ENCODE assay signal across 20 cellular contexts in genomic region chr12:52250048-52250990, GRCh38. TPM values are rescaled to one million over a fixed set of nuclear protein-coding genes. Genes with fewer than 3 reads are reported as not detected.
DNase-seq lines count a peak whose midpoint lies in the region; ATAC-seq, FAIRE-seq and TF ChIP-seq lines count a peak whose summit lies in the region.
"Had no signal": no experiment of that assay in that cellular context is flagged by ENCODE, and none has a peak within 500 bp of the region (broad histone marks: within the 10 kb centered on the region; RNA-seq: fewer than 3 reads in every experiment).

No MANE protein-coding gene starts in this region.

- H3K9ac ChIP-seq in GM12878 (ENCODE audit: control insufficient read depth, insufficient read depth, low read length), result no peak overlapping the region

- TF ChIP-seq POLR2A in GM12878 (IDR thresholded peaks at IDR 0.05; ENCODE audit: low read depth, low read length), result no peak
- TF ChIP-seq POLR2A in uterus (IDR thresholded peaks at IDR 0.05), result no peak

- DNase-seq in Right ventricle myocardium superior (no peak), right atrium auricular region (ENCODE audit: low spot score) (no peak), GM12878 (ENCODE audit: low read depth, low spot score) (no peak), kidney epithelial cell (ENCODE audit: low read depth) (no peak), tibial artery (peak in 1 of 2 donors; percentile 59), uterus (no peak)
- DNase-seq in activated T-cell treated with anti-CD3 and anti-CD28 coated beads, Interleukin-2, amount 50 U/mL, for 72 hours, result no peak
- DNase-seq: activated T-cell treated with anti-CD3 and anti-CD28 coated beads, Interleukin-2, amount 50 U/mL, for 1 hour; AML-193; DND-41; NCI-H146; NCI-H524 treated with DMSO at 0.1 percent for 48 hours; SHP77 treated with DMSO at 0.1 percent for 48 hours; stimulated activated CD4-positive, alpha-beta T cell treated with anti-CD3 and anti-CD28 coated beads, Interleukin-2, amount 100 ng/mL, for 48 hours; stimulated activated naive B cell treated with anti-CD40 and anti-IgM and Interleukin-4, amounts not matched to agents 10 μg/mL and 1 μg/mL and 100 μg/mL, for 72 hours had no signal

- POLR2A ChIA-PET in GM12878 (lab: Charles Lee), result no interaction called here

- no peak for TF ChIP-seq RAD21 in GM12878 (IDR thresholded peaks at IDR 0.05; ENCODE audit: insufficient read depth, low read depth, low read length)

- BruUV-seq in GM12878 (replicated peaks; lab: Mats Ljungman, UMichigan), result no TSS peak

- H2AFZ ChIP-seq in GM12878 (ENCODE audit: control insufficient read depth, low read depth, low read length), result no peak overlapping the region

- H3K4me2 ChIP-seq in GM12878 (ENCODE audit: control insufficient read depth, insufficient read depth), result 0 out of 2 replicates have a peak overlapping the region, but pooled peaks have one; percentile 3

- intact Hi-C loops in Right ventricle myocardium superior (cut with DNase I), result no loop called here
- intact Hi-C loops in GM12878 (cut with micrococcal nuclease; ENCODE audit: unreplicated experiment), result no loop called here
- intact Hi-C loops in tibial artery (cut with DNase I; ENCODE audit: low total_unique reads), result no loop called here
- intact Hi-C loops in uterus (cut with DNase I; ENCODE audit: low total_unique reads), result no loop called here

- no peak overlapping the region for H3K27ac Mint-ChIP-seq in activated T-cell treated with anti-CD3 and anti-CD28 coated beads, Interleukin-2, amount 50 U/mL, for 72 hours
- H3K27ac Mint-ChIP-seq: stimulated activated naive B cell treated with anti-CD40 and anti-IgM and Interleukin-4, amounts not matched to agents 10 μg/mL and 1 μg/mL and 100 μg/mL, for 72 hours had no signal

- ATAC-seq in Right ventricle myocardium superior (ENCODE audit: poor library complexity) (peak; percentile 42), GM12878 (peak; percentile 11; the same call in 2 of the 3 replicates), GM18511 (IDR thresholded peaks at IDR 0.05; ENCODE audit: unreplicated experiment) (no peak)
- ATAC-seq in activated T-cell treated with anti-CD3 and anti-CD28 coated beads, Interleukin-2, amount 50 U/mL, for 72 hours (replicated peaks in 1 of 2), result no peak
- ATAC-seq: HCT116; psoas muscle; stimulated activated naive B cell treated with anti-CD40 and anti-IgM and Interleukin-4, amounts not matched to agents 10 μg/mL and 1 μg/mL and 100 μg/mL, for 72 hours had no signal

- peaks cover 53% of the 10 kb centered on the region for H3K4me1 Mint-ChIP-seq in activated T-cell treated with anti-CD3 and anti-CD28 coated beads, Interleukin-2, amount 50 U/mL, for 72 hours (ENCODE audit: low read depth)

- in situ Hi-C loops in GM12878 (cut with MboI), result no loop called here

- H4K20me1 ChIP-seq in GM12878 (ENCODE audit: control insufficient read depth, insufficient read depth), result no peaks in the 10 kb centered on the region

- no peaks in the 10 kb centered on the region; the same call in 1 of the 2 replicates for H3K79me2 ChIP-seq in GM12878 (ENCODE audit: control insufficient read depth, insufficient read depth, low read length)

- H3K4me3 Mint-ChIP-seq in activated T-cell treated with anti-CD3 and anti-CD28 coated beads, Interleukin-2, amount 50 U/mL, for 72 hours, result no peak overlapping the region
- H3K4me3 Mint-ChIP-seq: stimulated activated naive B cell treated with anti-CD40 and anti-IgM and Interleukin-4, amounts not matched to agents 10 μg/mL and 1 μg/mL and 100 μg/mL, for 72 hours had no signal

- H3K36me3 ChIP-seq in right atrium auricular region (no peaks in the 10 kb centered on the region), GM12878 (ENCODE audit: control insufficient read depth in 2 of 2, insufficient read depth in 2 of 2, low read length in 1 of 2) (no peaks in the 10 kb centered on the region), kidney epithelial cell (ENCODE audit: control insufficient read depth, insufficient read depth, low read length) (no peaks in the 10 kb centered on the region), tibial artery (no peaks in the 10 kb centered on the region), uterus (no peaks in the 10 kb centered on the region)

- H3K4me1 ChIP-seq in right atrium auricular region (peaks cover 0 to 19% of the 10 kb centered on the region in 2 donors), GM12878 (ENCODE audit: control insufficient read depth, insufficient read depth, low read length) (peaks cover 7% of the 10 kb centered on the region), tibial artery (peaks cover 0 to 52% (median 43%) of the 10 kb centered on the region in 4 donors), uterus (no peaks in the 10 kb centered on the region)

- no peak for TF ChIP-seq EP300 in GM12878 (IDR thresholded peaks at IDR 0.05; ENCODE audit: borderline replicate concordance in 1 of 2, control insufficient read depth in 1 of 2, low read depth in 2 of 2, low read length in 2 of 2)

- H3K4me3 ChIP-seq in right atrium auricular region (no peak overlapping the region), GM12878 (no peak overlapping the region), kidney epithelial cell (ENCODE audit: low read depth, low read length) (no peak overlapping the region), tibial artery (no peak overlapping the region), uterus (no peak overlapping the region)
- H3K4me3 ChIP-seq: psoas muscle had no signal

- H3K27ac ChIP-seq in right atrium auricular region (no peak overlapping the region), GM12878 (ENCODE audit: control insufficient read depth, insufficient read depth) (no peak overlapping the region), tibial artery (peak overlapping the region; percentile 70 to 73), uterus (no peak overlapping the region)

- peak in 1 of 2 donors; percentile 30 for TF ChIP-seq CTCF in right atrium auricular region (IDR thresholded peaks at IDR 0.05)
- TF ChIP-seq CTCF in GM12878 (IDR thresholded peaks at IDR 0.05 in 2 of 3, conservative IDR thresholded peaks at IDR 0.05 in 1 of 3; ENCODE audit: control insufficient read depth in 2 of 3, extremely low read depth in 1 of 3, insufficient read depth in 1 of 3, low read depth in 3 of 3, low read length in 3 of 3), result no peak
- peak; percentile 9 for TF ChIP-seq CTCF in kidney epithelial cell (IDR thresholded peaks at IDR 0.05; ENCODE audit: insufficient read depth, low read length, poor library complexity, severe bottlenecking)
- TF ChIP-seq CTCF in tibial artery (IDR thresholded peaks at IDR 0.05), result no peak
- TF ChIP-seq CTCF in uterus (IDR thresholded peaks at IDR 0.05), result no peak

- WGBS in GM12878 (ENCODE audit: insufficient coverage, insufficient replicate concordance, low lambda C conversion rate, missing lambda C conversion rate), result 73% methylated on average over 46 of the region's 52 CpGs

- SMC1A ChIA-PET in GM12878 (lab: Charles Lee; ENCODE audit: uncharacterized antibody, unreplicated experiment), result interaction anchor here (1.0 to 1.9 kb wide), 3 partner anchors 18 to 78 kb away, joined by 4 to 5 read pairs (median 4); no protein-coding TSS in a partner anchor

- H3K36me3 Mint-ChIP-seq in activated T-cell treated with anti-CD3 and anti-CD28 coated beads, Interleukin-2, amount 50 U/mL, for 72 hours (ENCODE audit: insufficient read depth in 2 of 2), result no peaks in the 10 kb centered on the region
- H3K36me3 Mint-ChIP-seq: brain had no signal

- no peak for FAIRE-seq in GM12878 (lab: Jason Lieb, UNC)

- H3K9me3 ChIP-seq in right atrium auricular region (no peaks in the 10 kb centered on the region), GM12878 (replicated peaks; ENCODE audit: control insufficient read depth, insufficient read depth, low read length) (no peaks in the 10 kb centered on the region), tibial artery (no peaks in the 10 kb centered on the region), uterus (no peaks in the 10 kb centered on the region)
- H3K9me3 ChIP-seq: psoas muscle had no signal

- no peaks in the 10 kb centered on the region for H3K9me3 Mint-ChIP-seq in activated T-cell treated with anti-CD3 and anti-CD28 coated beads, Interleukin-2, amount 50 U/mL, for 72 hours
- H3K9me3 Mint-ChIP-seq: stimulated activated naive B cell treated with anti-CD40 and anti-IgM and Interleukin-4, amounts not matched to agents 10 μg/mL and 1 μg/mL and 100 μg/mL, for 72 hours had no signal

- H3K27me3 ChIP-seq in right atrium auricular region (no peaks in the 10 kb centered on the region), GM12878 (replicated peaks in 1 of 2; ENCODE audit: control insufficient read depth in 2 of 2, insufficient read depth in 2 of 2, low read length in 1 of 2) (no peaks in the 10 kb centered on the region; a peak in 1 of 4 replicates), kidney epithelial cell (ENCODE audit: control insufficient read depth, insufficient read depth, low read length) (peaks cover 5% of the 10 kb centered on the region), tibial artery (peaks cover 0 to 3% of the 10 kb centered on the region in 2 donors), uterus (no peaks in the 10 kb centered on the region)

- peaks cover 50% of the 10 kb centered on the region for H3K27me3 Mint-ChIP-seq in activated T-cell treated with anti-CD3 and anti-CD28 coated beads, Interleukin-2, amount 50 U/mL, for 72 hours (ENCODE audit: low read depth)

- RAD21 ChIA-PET in GM12878 (lab: Charles Lee; ENCODE audit: unreplicated experiment), result interaction anchor here (1.4 kb wide), 1 partner anchor 29 kb away, joined by 4 read pairs; no protein-coding TSS in a partner anchor

- CTCF ChIA-PET in GM12878 (lab: Yijun Ruan, JAX), result interaction anchor here (0.8 to 3.5 kb wide), 6 partner anchors 11 to 29 kb away, joined by 3 to 13 read pairs (median 4); no protein-coding TSS in a partner anchor

RNA-seq across cellular contexts. Expression of gene KRT7, which starts 17.3 kb away (rescaled TPM):
- 0.59 TPM for total RNA-seq in Right ventricle myocardium superior
- 10 to 100 TPM; 14.7 to 58.4 TPM for total RNA-seq in right atrium auricular region
- 7.8 and 11.5 TPM in 2 replicates for total RNA-seq in GM12878 (2013; cell fraction: nucleolus; rRNA removed)
- total RNA-seq in GM12878 (2014; rRNA removed), result 3.1 and 3.4 TPM in 2 replicates
- total RNA-seq in GM12878 (2014; rRNA removed; fragmentation: Illumina TruSeq; extraction: Trizol), result 3.8 and 4.0 TPM in 2 replicates
- total RNA-seq in GM12878 (2021), result 6.6 and 7.6 TPM in 2 replicates
- 9.1 TPM for polyA plus RNA-seq in GM12878 (2011; ENCODE audit: low read depth)
- 7.6 and 15.3 TPM in 2 replicates for polyA plus RNA-seq in GM12878 (2011; rRNA removed)
- 12.4 and 16.6 TPM in 2 replicates for polyA plus RNA-seq in GM12878 (2011; cell fraction: cytosol; rRNA removed)
- 10.1 and 10.9 TPM in 2 replicates for polyA plus RNA-seq in GM12878 (2011; cell fraction: nucleus; rRNA removed)
- 4.5 and 7.9 TPM in 2 replicates for polyA plus RNA-seq in GM12878 (2012)
- polyA plus RNA-seq in GM12878 (2014; fragmentation: Illumina TruSeq; extraction: Trizol), result 1.5 and 1.9 TPM in 2 replicates
- 1 to 10 TPM in 1 of 2 experiments, under 1 TPM in 1; 0.90 to 4.6 TPM for polyA plus RNA-seq in GM12878 (2014; fragmentation: Nextera tagmentation; extraction: Ambion mirVana)
- 5.0 and 5.4 TPM in 2 replicates for polyA plus RNA-seq in GM12878 (2014; rRNA removed)
- 10 to 100 TPM; 17.8 to 18.7 TPM for polyA plus RNA-seq in GM12878 (2016; fragmentation: Nextera tagmentation; extraction: Ambion mirVana)
- polyA minus RNA-seq in GM12878 (2011; rRNA and poly(A)+ RNA removed), result 1.7 and 5.4 TPM in 2 replicates
- 12.0 and 17.3 TPM in 2 replicates for polyA minus RNA-seq in GM12878 (2011; cell fraction: cytosol; rRNA and poly(A)+ RNA removed)
- polyA minus RNA-seq in GM12878 (2011; cell fraction: nucleus; rRNA and poly(A)+ RNA removed), result 4.8 and 9.0 TPM in 2 replicates
- total RNA-seq in kidney epithelial cell, result 1,242 and 1,355 TPM in 2 replicates
- 10 to 100 TPM; 23.1 to 25.4 TPM for total RNA-seq in activated T-cell treated with anti-CD3 and anti-CD28 coated beads, Interleukin-2, amount 50 U/mL, for 72 hours
- 10 to 100 TPM in 1 of 4 donors, 1 to 10 TPM in 2, not detected in 1; 2.1 to 51.2 (median 5.1) TPM for total RNA-seq in uterus

RNA-seq across cellular contexts. Expression of gene KRT86, which starts 24.1 kb away (rescaled TPM):
- total RNA-seq in Right ventricle myocardium superior (not detected), right atrium auricular region (not detected), GM12878 (2014; rRNA removed) (0.11 and 0.27 TPM in 2 replicates), GM12878 (2014; rRNA removed; fragmentation: Illumina TruSeq; extraction: Trizol) (0.09 TPM in 1 of 2 replicates, not detected in the other), GM12878 (2021) (0.29 and 0.33 TPM in 2 replicates), kidney epithelial cell (6.9 and 9.2 TPM in 2 replicates), uterus (under 1 TPM in 1 of 4 donors, not detected in 3; 0.35 TPM)
- total RNA-seq in GM12878 (2013; cell fraction: nucleolus; rRNA removed), result 0.81 and 1.1 TPM in 2 replicates
- polyA plus RNA-seq in GM12878 (2011; ENCODE audit: low read depth), result not detected
- polyA plus RNA-seq in GM12878 (2011; rRNA removed) (0.39 and 0.54 TPM in 2 replicates), GM12878 (2014; fragmentation: Illumina TruSeq; extraction: Trizol) (not detected in 2 replicates), GM12878 (2014; fragmentation: Nextera tagmentation; extraction: Ambion mirVana) (not detected), GM12878 (2014; rRNA removed) (0.13 and 0.23 TPM in 2 replicates), GM12878 (2016; fragmentation: Nextera tagmentation; extraction: Ambion mirVana) (under 1 TPM; 0.12 to 0.13 TPM)
- polyA plus RNA-seq in GM12878 (2011; cell fraction: cytosol; rRNA removed), result 0.84 and 0.89 TPM in 2 replicates
- 2.3 TPM in 2 replicates for polyA plus RNA-seq in GM12878 (2011; cell fraction: nucleus; rRNA removed)
- polyA plus RNA-seq in GM12878 (2012), result 0.27 and 0.62 TPM in 2 replicates
- polyA minus RNA-seq in GM12878 (2011; rRNA and poly(A)+ RNA removed), result 0.98 TPM in 1 of 2 replicates, not detected in the other
- polyA minus RNA-seq in GM12878 (2011; cell fraction: cytosol; rRNA and poly(A)+ RNA removed), result 0.67 TPM in 1 of 2 replicates, not detected in the other
- 0.19 and 0.48 TPM in 2 replicates for polyA minus RNA-seq in GM12878 (2011; cell fraction: nucleus; rRNA and poly(A)+ RNA removed)
- total RNA-seq in activated T-cell treated with anti-CD3 and anti-CD28 coated beads, Interleukin-2, amount 50 U/mL, for 72 hours, result under 1 TPM; 0.82 to 1.00 TPM
- total RNA-seq: lung microvascular endothelial cell had no signal

RNA-seq across cellular contexts. Expression of gene KRT81, which starts 41.0 kb away (rescaled TPM):
- not detected for total RNA-seq in Right ventricle myocardium superior
- total RNA-seq in right atrium auricular region, result not detected
- total RNA-seq in GM12878 (2013; cell fraction: nucleolus; rRNA removed), result not detected in 2 replicates
- total RNA-seq in GM12878 (2014; rRNA removed), result not detected in 2 replicates
- not detected in 2 replicates for total RNA-seq in GM12878 (2014; rRNA removed; fragmentation: Illumina TruSeq; extraction: Trizol)
- total RNA-seq in GM12878 (2021), result 0.15 and 0.35 TPM in 2 replicates
- polyA plus RNA-seq in GM12878 (2011; ENCODE audit: low read depth), result not detected
- 0.05 and 0.06 TPM in 2 replicates for polyA plus RNA-seq in GM12878 (2011; rRNA removed)
- 0.10 TPM in 2 replicates for polyA plus RNA-seq in GM12878 (2011; cell fraction: cytosol; rRNA removed)
- 0.13 and 0.19 TPM in 2 replicates for polyA plus RNA-seq in GM12878 (2011; cell fraction: nucleus; rRNA removed)
- polyA plus RNA-seq in GM12878 (2012), result not detected in 2 replicates
- polyA plus RNA-seq in GM12878 (2014; fragmentation: Illumina TruSeq; extraction: Trizol), result not detected in 2 replicates
- not detected for polyA plus RNA-seq in GM12878 (2014; fragmentation: Nextera tagmentation; extraction: Ambion mirVana)
- not detected in 2 replicates for polyA plus RNA-seq in GM12878 (2014; rRNA removed)
- not detected for polyA plus RNA-seq in GM12878 (2016; fragmentation: Nextera tagmentation; extraction: Ambion mirVana)
- not detected in 2 replicates for polyA minus RNA-seq in GM12878 (2011; rRNA and poly(A)+ RNA removed)
- polyA minus RNA-seq in GM12878 (2011; cell fraction: cytosol; rRNA and poly(A)+ RNA removed), result not detected in 2 replicates
- polyA minus RNA-seq in GM12878 (2011; cell fraction: nucleus; rRNA and poly(A)+ RNA removed), result not detected in 2 replicates
- 239 and 244 TPM in 2 replicates for total RNA-seq in kidney epithelial cell
- total RNA-seq in activated T-cell treated with anti-CD3 and anti-CD28 coated beads, Interleukin-2, amount 50 U/mL, for 72 hours, result not detected
- total RNA-seq in uterus, result not detected
- total RNA-seq: lung microvascular endothelial cell, psoas muscle had no signal

RNA-seq across cellular contexts. Expression of gene KRT80, which starts 58.5 kb away (rescaled TPM):
- total RNA-seq in Right ventricle myocardium superior (not detected), right atrium auricular region (1 to 10 TPM in 1 of 2 donors, under 1 TPM in 1; 0.30 to 1.5 TPM), GM12878 (2014; rRNA removed) (not detected in 2 replicates), GM12878 (2014; rRNA removed; fragmentation: Illumina TruSeq; extraction: Trizol) (not detected in 2 replicates), GM12878 (2021) (0.05 TPM in 1 of 2 replicates, not detected in the other), kidney epithelial cell (18.5 and 19.4 TPM in 2 replicates), uterus (1 to 10 TPM in 1 of 4 donors, not detected in 3; 1.1 TPM)
- not detected in 2 replicates for total RNA-seq in GM12878 (2013; cell fraction: nucleolus; rRNA removed)
- not detected for polyA plus RNA-seq in GM12878 (2011; ENCODE audit: low read depth)
- polyA plus RNA-seq in GM12878 (2011; rRNA removed) (0.01 TPM in 1 of 2 replicates, not detected in the other), GM12878 (2014; fragmentation: Illumina TruSeq; extraction: Trizol) (not detected in 2 replicates), GM12878 (2014; fragmentation: Nextera tagmentation; extraction: Ambion mirVana) (not detected), GM12878 (2014; rRNA removed) (not detected in 2 replicates), GM12878 (2016; fragmentation: Nextera tagmentation; extraction: Ambion mirVana) (not detected)
- 0.02 TPM in 1 of 2 replicates, not detected in the other for polyA plus RNA-seq in GM12878 (2011; cell fraction: cytosol; rRNA removed)
- polyA plus RNA-seq in GM12878 (2011; cell fraction: nucleus; rRNA removed), result 0.03 TPM in 1 of 2 replicates, not detected in the other
- polyA plus RNA-seq in GM12878 (2012), result not detected in 2 replicates
- polyA minus RNA-seq in GM12878 (2011; rRNA and poly(A)+ RNA removed), result not detected in 2 replicates
- 0.62 and 0.94 TPM in 2 replicates for polyA minus RNA-seq in GM12878 (2011; cell fraction: cytosol; rRNA and poly(A)+ RNA removed)
- polyA minus RNA-seq in GM12878 (2011; cell fraction: nucleus; rRNA and poly(A)+ RNA removed), result 0.12 and 0.19 TPM in 2 replicates
- not detected for total RNA-seq in activated T-cell treated with anti-CD3 and anti-CD28 coated beads, Interleukin-2, amount 50 U/mL, for 72 hours

Comparison
In these comparisons a context has a peak if more than half of its experiments do, and no peak if none do; other contexts are left out.
1. ATAC-seq: peak in Right ventricle myocardium superior (single experiment) and GM12878 (single experiment); none in activated T-cell treated with anti-CD3 and anti-CD28 coated beads, Interleukin-2, amount 50 U/mL, for 72 hours (0 of 2) and GM18511 (single experiment).
2. H3K27ac ChIP-seq: peak in tibial artery (2 of 2); none in right atrium auricular region (0 of 2), GM12878 (single experiment) and uterus (0 of 2).
3. RNA of gene KRT7, which starts 17.3 kb away (total RNA-seq): 1,242 to 1,355 TPM in kidney epithelial cell; 14.7 to 58.4 TPM in right atrium auricular region, 23.1 to 25.4 TPM in activated T-cell treated with anti-CD3 and anti-CD28 coated beads, Interleukin-2, amount 50 U/mL, for 72 hours, 2.1 to 51.2 TPM in uterus, 3.1 to 11.5 TPM in GM12878 and 0.59 TPM in Right ventricle myocardium superior (single experiment); every median in the first group is over 10 times any median in the second.
4. RNA of gene KRT81, which starts 41.0 kb away (total RNA-seq): 239 to 244 TPM in kidney epithelial cell; not detected in Right ventricle myocardium superior (single experiment), not detected in right atrium auricular region, 0.15 to 0.35 TPM in GM12878, not detected in activated T-cell treated with anti-CD3 and anti-CD28 coated beads, Interleukin-2, amount 50 U/mL, for 72 hours and not detected in uterus; every median in the first group is over 100 times any median in the second.